ENCODE assay signal across 34 cellular contexts in genomic region chr20:10921491-10922010, GRCh38.
"Had no signal": no experiment of that assay in that cellular context is flagged by ENCODE, and none has a peak within 500 bp of the region (broad histone marks: within the 10 kb centered on the region; RNA-seq: fewer than 3 reads in every experiment).

No MANE protein-coding gene starts in this region.

- FAIRE-seq: frontal cortex, kidney, pancreas, small intestine had no signal

- H3K4me3 ChIP-seq: cardiac muscle cell, coronary artery, pancreas, prostate gland, sigmoid colon, uterus had no signal

- H3K27me3 ChIP-seq: cardiac muscle cell, pancreas, sigmoid colon, uterus had no signal

- DNase-seq: activated CD4-positive, alpha-beta memory T cell treated with anti-CD3 and anti-CD28 coated beads, Interleukin-2, amount 10 ng/mL, durations not matched to agents 7 days and 5 days; activated CD4-positive, alpha-beta T cell treated with anti-CD3 and anti-CD28 coated beads for 1 hour; activated CD4-positive, alpha-beta T cell treated with anti-CD3 and anti-CD28 coated beads, Interleukin-2, amount 10 ng/mL, durations not matched to agents 7 days and 5 days; activated gamma-delta T cell treated with Interleukin-2 at 50 U/mL for 16 hours; activated naive CD4-positive, alpha-beta T cell treated with anti-CD3 and anti-CD28 coated beads, Interleukin-2, amount 50 U/mL, for 16 hours; activated T-cell treated with anti-CD3 and anti-CD28 coated beads, Interleukin-2, amount 50 U/mL, for 4 hours; amygdala; cerebellar nuclear complex; effector memory CD8-positive, alpha-beta T cell; glutamatergic neuron; kidney; left colon; midbrain; naive thymus-derived CD4-positive, alpha-beta T cell; nucleus accumbens; pancreas; retina; sigmoid colon; small intestine; stimulated activated CD4-positive, alpha-beta T cell treated with anti-CD3 and anti-CD28 coated beads, Interleukin-1b, Interleukin-23, amount 100 ng/mL, for 48 hours; stimulated activated CD4-positive, alpha-beta T cell treated with anti-CD3 and anti-CD28 coated beads, Interleukin-4, amount 100 ng/mL, for 4 hours; stimulated activated CD8-positive, alpha-beta memory T cell treated with anti-CD3 and anti-CD28 coated beads, Interleukin-4, amount 100 ng/mL, for 48 hours; stimulated activated naive CD8-positive, alpha-beta T cell treated with anti-CD3 and anti-CD28 coated beads, Interleukin-15, amount 100 ng/mL, for 72 hours; substantia nigra; T-helper 2 cell; uterus had no signal

- H3K36me3 ChIP-seq: cardiac muscle cell, pancreas, prostate gland, sigmoid colon, uterus had no signal

- H3K27ac ChIP-seq: cardiac muscle cell, coronary artery, pancreas, prostate gland, sigmoid colon had no signal

- ATAC-seq: activated T-cell treated with anti-CD3 and anti-CD28 coated beads, Interleukin-2, amount 50 U/mL, for 4 hours; activated T-helper 17 cell treated with anti-CD3 and anti-CD28 coated beads, Interleukin-2, amount 50 U/mL, for 72 hours; effector memory CD8-positive, alpha-beta T cell; esophagus mucosa; left colon; naive thymus-derived CD4-positive, alpha-beta T cell; pancreas; stimulated activated memory B cell treated with anti-CD40 and anti-IgM and Interleukin-4, amounts not matched to agents 10 μg/mL and 1 μg/mL and 100 μg/mL, for 72 hours; stimulated activated naive CD8-positive, alpha-beta T cell treated with anti-CD3 and anti-CD28 coated beads, Interleukin-15, amount 100 ng/mL, for 72 hours; WTC11 had no signal
